In the genomic region with DNA sequence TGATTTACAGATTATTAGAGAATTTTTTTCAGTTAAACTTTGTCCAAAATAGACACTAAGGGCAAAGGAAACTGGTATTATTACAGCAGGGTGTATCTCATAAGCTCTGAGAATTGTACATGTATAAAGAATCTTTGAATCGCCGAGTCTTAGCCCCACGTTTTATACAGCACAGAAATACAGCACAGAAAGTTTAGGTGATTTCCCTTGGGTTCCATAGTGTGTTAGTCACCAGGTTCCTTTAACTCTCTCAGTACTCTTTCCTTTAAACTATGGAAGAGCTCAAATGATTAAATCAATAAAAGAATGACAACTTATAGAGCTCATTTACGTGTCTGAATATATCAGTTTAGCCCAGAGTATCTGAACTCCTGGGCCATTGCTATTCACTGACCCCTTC, we compare ENCODE assay signal across 19 cellular contexts.
"Had no signal": no experiment of that assay in that cellular context is flagged by ENCODE, and none has a peak within 500 bp of the region (broad histone marks: within the 10 kb centered on the region; RNA-seq: fewer than 3 reads in every experiment).

No MANE protein-coding gene starts in this region.

- H3K9me3 Mint-ChIP-seq: type B pancreatic cell had no signal

- H3K4me3 ChIP-seq: body of pancreas, dorsolateral prefrontal cortex, prostate gland, right atrium auricular region, testis had no signal

- H3K4me3 Mint-ChIP-seq: activated naive CD8-positive, alpha-beta T cell treated with anti-CD3 and anti-CD28 coated beads, Interleukin-2, amount 10 ng/mL, durations not matched to agents 7 days and 5 days; endodermal cell; immature natural killer cell; naive thymus-derived CD8-positive, alpha-beta T cell; type B pancreatic cell had no signal

- H3K27ac ChIP-seq: body of pancreas, dorsolateral prefrontal cortex, epithelial cell of prostate, testis had no signal

- H3K27me3 ChIP-seq: body of pancreas, dorsolateral prefrontal cortex, right atrium auricular region, testis had no signal

- H3K4me1 ChIP-seq: testis had no signal

- H3K9me3 ChIP-seq: prostate gland, testis had no signal

- H3K27me3 Mint-ChIP-seq: type B pancreatic cell had no signal

- DNase-seq: activated gamma-delta T cell treated with Interleukin-2 at 50 U/mL for 16 hours; activated naive CD8-positive, alpha-beta T cell treated with anti-CD3 and anti-CD28 coated beads, Interleukin-2, amount 10 ng/mL, durations not matched to agents 7 days and 5 days; body of pancreas; caudate nucleus; dorsolateral prefrontal cortex; endodermal cell; foreskin melanocyte; head of caudate nucleus; immature natural killer cell; mesendoderm; naive thymus-derived CD8-positive, alpha-beta T cell; stimulated activated CD4-positive, alpha-beta T cell treated with anti-CD3 and anti-CD28 coated beads, Interleukin-2, amount 100 ng/mL, for 24 hours; T-helper 1 cell; T-helper 9 cell; testis had no signal

- H3K27ac Mint-ChIP-seq: activated naive CD8-positive, alpha-beta T cell treated with anti-CD3 and anti-CD28 coated beads, Interleukin-2, amount 10 ng/mL, durations not matched to agents 7 days and 5 days; endodermal cell; immature natural killer cell; naive thymus-derived CD8-positive, alpha-beta T cell; type B pancreatic cell had no signal

- H3K36me3 Mint-ChIP-seq: activated naive CD8-positive, alpha-beta T cell treated with anti-CD3 and anti-CD28 coated beads, Interleukin-2, amount 10 ng/mL, durations not matched to agents 7 days and 5 days; naive thymus-derived CD8-positive, alpha-beta T cell had no signal

- H3K4me1 Mint-ChIP-seq: endodermal cell, immature natural killer cell had no signal

- H3K36me3 ChIP-seq: prostate gland, right atrium auricular region had no signal

- ATAC-seq: body of pancreas; naive thymus-derived CD8-positive, alpha-beta T cell had no signal
